In genomic region chr19:16969127-16969526, GRCh38 we compare ENCODE assay signal across 13 cellular contexts. TPM values are rescaled to one million over a fixed set of nuclear protein-coding genes. Genes with fewer than 3 reads are reported as not detected.
A peak's percentile ranks its signal among the peaks of the same experiment; 100 is the strongest.
DNase-seq lines count a peak whose midpoint lies in the region; ATAC-seq and TF ChIP-seq lines count a peak whose summit lies in the region.
"Had no signal": no experiment of that assay in that cellular context is flagged by ENCODE, and none has a peak within 500 bp of the region (broad histone marks: within the 10 kb centered on the region; RNA-seq: fewer than 3 reads in every experiment).

No MANE protein-coding gene starts in this region.

- no peak overlapping the region for H3K4me3 ChIP-seq in GM12865 (ENCODE audit: low read depth, low read length)
- H3K4me3 ChIP-seq in OCI-LY1 (ENCODE audit: low read depth, low read length, poor library complexity, severe bottlenecking), result no peak overlapping the region
- H3K4me3 ChIP-seq in cardiac fibroblast (replicated peaks in 1 of 2; ENCODE audit: low read depth in 2 of 2, low read length in 2 of 2), result no peak overlapping the region
- H3K4me3 ChIP-seq: BLaER1 had no signal

- H3K79me2 ChIP-seq in OCI-LY1 (ENCODE audit: insufficient read depth, low read length), result no peaks in the 10 kb centered on the region

- H3K27ac ChIP-seq in 22Rv1, result no peak overlapping the region
- H3K27ac ChIP-seq in OCI-LY1 (ENCODE audit: low read depth, low read length, poor library complexity, severe bottlenecking), result no peak overlapping the region
- H3K27ac ChIP-seq: BLaER1 had no signal

- H3K36me3 ChIP-seq in OCI-LY1 (ENCODE audit: insufficient read depth, low read length), result no peaks in the 10 kb centered on the region

- ATAC-seq in GM19467 (IDR thresholded peaks at IDR 0.05; ENCODE audit: unreplicated experiment), result no peak

- H3K27ac Mint-ChIP-seq in activated naive CD8-positive, alpha-beta T cell treated with anti-CD3 and anti-CD28 coated beads for 36 hours, result no peak overlapping the region
- H3K27ac Mint-ChIP-seq: activated naive CD8-positive, alpha-beta T cell treated with anti-CD3 and anti-CD28 coated beads, Interleukin-2, amount 10 ng/mL, durations not matched to agents 7 days and 5 days; nephron had no signal

- H3K9me3 ChIP-seq in OCI-LY1 (ENCODE audit: low read length), result peaks cover 5% of the 10 kb centered on the region; the same call in 1 of the 2 replicates

- peak; percentile 38; the same call in 1 of the 2 replicates for TF ChIP-seq CTCF in 22Rv1 (IDR thresholded peaks at IDR 0.05)
- TF ChIP-seq CTCF in GM12865 (IDR thresholded peaks at IDR 0.05; ENCODE audit: insufficient read depth, low read depth, low read length, missing control alignments), result peak; percentile 35
- peak; percentile 40; the same call in 1 of the 2 replicates for TF ChIP-seq CTCF in OCI-LY1 (IDR thresholded peaks at IDR 0.05; ENCODE audit: low read length)
- peak; percentile 44 for TF ChIP-seq CTCF in cardiac fibroblast (IDR thresholded peaks at IDR 0.05; ENCODE audit: low read depth, low read length)

- H3K27me3 ChIP-seq in OCI-LY1 (ENCODE audit: insufficient read depth, low read length), result no peaks in the 10 kb centered on the region
- H3K27me3 ChIP-seq: BLaER1 had no signal

- peaks cover 4% of the 10 kb centered on the region for H3K36me3 Mint-ChIP-seq in activated naive CD8-positive, alpha-beta T cell treated with anti-CD3 and anti-CD28 coated beads for 36 hours

- H4K20me1 ChIP-seq in OCI-LY1 (ENCODE audit: insufficient read depth, low read length), result no peaks in the 10 kb centered on the region
- H4K20me1 ChIP-seq: BLaER1 had no signal

- H3K9me2 ChIP-seq in OCI-LY1 (ENCODE audit: low read depth, low read length), result no peaks in the 10 kb centered on the region

- H3K27me3 Mint-ChIP-seq in activated naive CD8-positive, alpha-beta T cell treated with anti-CD3 and anti-CD28 coated beads for 36 hours, result no peaks in the 10 kb centered on the region

- H3K4me2 ChIP-seq in OCI-LY1 (ENCODE audit: low read length), result no peak overlapping the region
- H3K4me2 ChIP-seq: BLaER1 had no signal

- H3K4me1 Mint-ChIP-seq in activated naive CD8-positive, alpha-beta T cell treated with anti-CD3 and anti-CD28 coated beads for 36 hours, result no peaks in the 10 kb centered on the region
- H3K4me1 Mint-ChIP-seq: activated naive CD8-positive, alpha-beta T cell treated with anti-CD3 and anti-CD28 coated beads, Interleukin-2, amount 10 ng/mL, durations not matched to agents 7 days and 5 days; nephron had no signal

- no peak overlapping the region for H3K4me3 Mint-ChIP-seq in activated naive CD8-positive, alpha-beta T cell treated with anti-CD3 and anti-CD28 coated beads for 36 hours
- H3K4me3 Mint-ChIP-seq: activated naive CD8-positive, alpha-beta T cell treated with anti-CD3 and anti-CD28 coated beads, Interleukin-2, amount 10 ng/mL, durations not matched to agents 7 days and 5 days; nephron had no signal

- peaks cover 10% of the 10 kb centered on the region for H3K9me3 Mint-ChIP-seq in activated naive CD8-positive, alpha-beta T cell treated with anti-CD3 and anti-CD28 coated beads for 36 hours

- DNase-seq in GM12865 (ENCODE audit: low read depth) (peak; percentile 19), cardiac fibroblast (ENCODE audit: low read depth in 2 of 2) (peak; percentile 49 to 57), NCI-H2081 (lab: John Stamatoyannopoulos, UW) (no peak), NCI-H2196 (lab: John Stamatoyannopoulos, UW; ENCODE audit: unreplicated experiment) (no peak)
- DNase-seq in activated naive CD8-positive, alpha-beta T cell treated with anti-CD3 and anti-CD28 coated beads for 36 hours, result no peak
- DNase-seq: activated naive CD8-positive, alpha-beta T cell treated with anti-CD3 and anti-CD28 coated beads, Interleukin-2, amount 10 ng/mL, durations not matched to agents 7 days and 5 days; effector CD8-positive, alpha-beta T cell; substantia nigra had no signal

- H3F3A ChIP-seq in OCI-LY1 (ENCODE audit: insufficient read depth, low read length), result no peaks in the 10 kb centered on the region

- H3K4me1 ChIP-seq in OCI-LY1 (ENCODE audit: insufficient read depth, low read length, severe bottlenecking), result no peaks in the 10 kb centered on the region
- H3K4me1 ChIP-seq: BLaER1 had no signal

- H2AFZ ChIP-seq in OCI-LY1 (ENCODE audit: low read length), result no peak overlapping the region

- no peak overlapping the region for H3K9ac ChIP-seq in OCI-LY1 (ENCODE audit: low read length)
- H3K9ac ChIP-seq: BLaER1 had no signal

RNA-seq across cellular contexts. Expression of gene CPAMD8, which starts 57.5 kb away (rescaled TPM):
- under 1 TPM; 0.41 to 0.42 TPM for total RNA-seq in activated naive CD8-positive, alpha-beta T cell treated with anti-CD3 and anti-CD28 coated beads for 36 hours

Comparison
In these comparisons a context has a peak if more than half of its experiments do, and no peak if none do; other contexts are left out.
1. DNase-seq: peak in GM12865 (single experiment) and cardiac fibroblast (2 of 2); none in NCI-H2081 (0 of 2), activated naive CD8-positive, alpha-beta T cell treated with anti-CD3 and anti-CD28 coated beads for 36 hours (single experiment) and NCI-H2196 (single experiment).
2. Peak in every context shown above with its lines, with median percentiles within 50 percentile points of each other: CTCF ChIP-seq.